ENCODE assay signal across 16 cellular contexts in genomic region chr12:130666645-130667044, GRCh38. TPM values are rescaled to one million over a fixed set of nuclear protein-coding genes. Genes with fewer than 3 reads are reported as not detected.
DNase-seq lines count a peak whose midpoint lies in the region; TF ChIP-seq lines count a peak whose summit lies in the region.
"Had no signal": no experiment of that assay in that cellular context is flagged by ENCODE, and none has a peak within 500 bp of the region (broad histone marks: within the 10 kb centered on the region; RNA-seq: fewer than 3 reads in every experiment).

No MANE protein-coding gene starts in this region.

- CTCF ChIA-PET in HEK293 (lab: Yijun Ruan, JAX): no interaction called here

- peak overlapping the region; percentile 33 for H4K5ac ChIP-seq in H9 (ENCODE audit: insufficient read length, low read depth, low read length)

- WGBS in H9 (ENCODE audit: extremely low coverage, insufficient read length, low lambda C conversion rate): no CpG with 5 or more reads among the region's 1 CpG

- no peak overlapping the region for H3K18ac ChIP-seq in H9 (ENCODE audit: insufficient read length, low read depth, low read length)

- no peak for DNase-seq in H9
- DNase-seq in osteoblast (ENCODE audit: insufficient read length, low spot score, missing footprints): peak; percentile 34
- no peak for DNase-seq in SJCRH30
- no peak for DNase-seq in D341Med (ENCODE audit: low spot score)
- DNase-seq: 8988T; ACHN; BE2C; C1 segment of cervical spinal cord; CD4-positive, alpha-beta memory T cell; CD4-positive, CD25-positive, alpha-beta regulatory T cell; CD8-positive, alpha-beta memory T cell; DMS79 treated with DMSO at 0.1 percent for 48 hours; GF-D8 had no signal

- H3K9me3 Mint-ChIP-seq in H9: peaks cover 42% of the 10 kb centered on the region in 2 experiments

- H3K4ac ChIP-seq in H9 (ENCODE audit: low read depth, low read length): no peak overlapping the region

- H2BK12ac ChIP-seq in H9 (ENCODE audit: insufficient read length, low read depth, low read length): no peak overlapping the region

- H3K4me2 ChIP-seq in H9 (ENCODE audit: insufficient read depth, insufficient read length, low read length): no peak overlapping the region
- no peak overlapping the region for H3K4me2 ChIP-seq in osteoblast (ENCODE audit: insufficient read depth, low read length)

- no peak overlapping the region for H3K9ac ChIP-seq in H9 (ENCODE audit: extremely low read depth, insufficient read length, low read length)
- H3K9ac ChIP-seq: BLaER1 had no signal

- H2BK120ac ChIP-seq in H9 (ENCODE audit: low read depth, low read length, poor library complexity, severe bottlenecking): no peak overlapping the region

- H3K36me3 ChIP-seq in HEK293 (ENCODE audit: control insufficient read depth in 2 of 2, insufficient read depth in 1 of 2, low read length in 2 of 2): no peaks in the 10 kb centered on the region
- no peaks in the 10 kb centered on the region for H3K36me3 ChIP-seq in osteoblast (ENCODE audit: insufficient read depth, low read length)
- H3K36me3 ChIP-seq in SJCRH30: no peaks in the 10 kb centered on the region
- H3K36me3 ChIP-seq: BLaER1 had no signal

- H2AFZ ChIP-seq in H9 (ENCODE audit: low read length) (no peak overlapping the region), osteoblast (ENCODE audit: low read length) (no peak overlapping the region)

- H3K27ac Mint-ChIP-seq in H9: no peak overlapping the region
- H3K27ac Mint-ChIP-seq: CD14-positive monocyte; CD4-positive, alpha-beta memory T cell; CD4-positive, CD25-positive, alpha-beta regulatory T cell had no signal

- no peak for TF ChIP-seq CTCF in H9 (conservative IDR thresholded peaks at IDR 0.05)
- TF ChIP-seq CTCF in HEK293 (tag by site-specific recombination; IDR thresholded peaks at IDR 0.05): no peak
- TF ChIP-seq CTCF in osteoblast (IDR thresholded peaks at IDR 0.05; ENCODE audit: extremely low read depth, low read depth, low read length): no peak

- H3K4me3 Mint-ChIP-seq in H9: no peak overlapping the region
- H3K4me3 Mint-ChIP-seq: CD14-positive monocyte; CD4-positive, alpha-beta memory T cell; CD4-positive, CD25-positive, alpha-beta regulatory T cell; CD8-positive, alpha-beta memory T cell had no signal

- H3K79me1 ChIP-seq in H9 (ENCODE audit: insufficient read depth, low read depth, low read length, poor library complexity, severe bottlenecking): no peaks in the 10 kb centered on the region

- peaks cover 3 to 22% (median 12%) of the 10 kb centered on the region in 3 experiments; a peak in 6 of 7 replicates for H3K36me3 Mint-ChIP-seq in H9 (ENCODE audit: insufficient read depth in 1 of 3, low read depth in 3 of 3)
- H3K36me3 Mint-ChIP-seq: CD14-positive monocyte; CD4-positive, alpha-beta memory T cell; CD4-positive, CD25-positive, alpha-beta regulatory T cell; CD8-positive, alpha-beta memory T cell had no signal

- H3K14ac ChIP-seq in H9 (ENCODE audit: insufficient read depth, low read length): no peak overlapping the region

- POLR2A ChIA-PET in HEK293 (lab: Yijun Ruan, JAX): no interaction called here

- no peak overlapping the region for H2BK20ac ChIP-seq in H9 (ENCODE audit: low read depth, low read length, poor library complexity, severe bottlenecking)

- no peak overlapping the region for H2BK5ac ChIP-seq in H9 (ENCODE audit: insufficient read length, low read length)

- H3K56ac ChIP-seq in H9 (ENCODE audit: insufficient read length, low read depth, low read length): no peak overlapping the region

- no peak overlapping the region for H3K27ac ChIP-seq in H9 (ENCODE audit: insufficient read length, low read depth, low read length)
- no peak overlapping the region for H3K27ac ChIP-seq in HEK293 (ENCODE audit: extremely low read depth, low read depth, low read length)
- no peak overlapping the region for H3K27ac ChIP-seq in osteoblast (ENCODE audit: low read depth, low read length)
- no peak overlapping the region for H3K27ac ChIP-seq in SJCRH30
- H3K27ac ChIP-seq: BLaER1 had no signal

- no peak overlapping the region for H2BK15ac ChIP-seq in H9 (ENCODE audit: low read depth, low read length)

- H3K4me3 ChIP-seq in HEK293 (ENCODE audit: low read depth, low read length) (no peak overlapping the region), osteoblast (ENCODE audit: insufficient read depth, low read length) (no peak overlapping the region), SJCRH30 (no peak overlapping the region)
- H3K4me3 ChIP-seq: BLaER1 had no signal

- H3K27me3 Mint-ChIP-seq in H9 (ENCODE audit: low read depth): peaks cover 19% of the 10 kb centered on the region

- H3K23ac ChIP-seq in H9 (ENCODE audit: insufficient read length, low read depth, low read length): no peak overlapping the region

- H3K79me2 ChIP-seq in H9 (ENCODE audit: insufficient read depth, low read length) (no peaks in the 10 kb centered on the region), osteoblast (ENCODE audit: insufficient read depth, low read length) (no peaks in the 10 kb centered on the region)

- no peaks in the 10 kb centered on the region for H3K23me2 ChIP-seq in H9 (ENCODE audit: insufficient read length, low read depth, low read length, poor library complexity, severe bottlenecking)

- H4K91ac ChIP-seq in H9 (ENCODE audit: insufficient read length, low read depth, low read length): no peak overlapping the region

- no peaks in the 10 kb centered on the region for H4K20me1 ChIP-seq in H9 (ENCODE audit: control insufficient read depth, insufficient read depth, insufficient read length)
- H4K20me1 ChIP-seq in osteoblast (ENCODE audit: insufficient read depth, low read length): no peaks in the 10 kb centered on the region
- H4K20me1 ChIP-seq: BLaER1 had no signal

- H2AK5ac ChIP-seq in H9 (ENCODE audit: insufficient read length, low read length): no peak overlapping the region

- H3K27me3 ChIP-seq in H9 (ENCODE audit: insufficient read depth, low read length) (no peaks in the 10 kb centered on the region), osteoblast (ENCODE audit: insufficient read depth, low read length) (no peaks in the 10 kb centered on the region), SJCRH30 (no peaks in the 10 kb centered on the region; the same call in 1 of the 2 replicates)
- H3K27me3 ChIP-seq: BE2C, BLaER1 had no signal

- no peak overlapping the region for H4K8ac ChIP-seq in H9 (replicated peaks; ENCODE audit: insufficient read length, low read depth, low read length)

- H3K4me1 ChIP-seq in H9 (ENCODE audit: insufficient read depth, low read length): no peaks in the 10 kb centered on the region
- no peaks in the 10 kb centered on the region for H3K4me1 ChIP-seq in HEK293 (ENCODE audit: control insufficient read depth, insufficient read depth, low read length)
- H3K4me1 ChIP-seq in osteoblast (ENCODE audit: insufficient read depth, low read length): no peaks in the 10 kb centered on the region
- no peaks in the 10 kb centered on the region for H3K4me1 ChIP-seq in SJCRH30
- H3K4me1 ChIP-seq: BE2C had no signal

- peaks cover 0 to 2% of the 10 kb centered on the region in 2 experiments; a peak in 1 of 4 replicates for H3K4me1 Mint-ChIP-seq in H9
- H3K4me1 Mint-ChIP-seq: CD14-positive monocyte; CD4-positive, CD25-positive, alpha-beta regulatory T cell; CD8-positive, alpha-beta memory T cell had no signal

- H3T11ph ChIP-seq in H9 (ENCODE audit: low read length): no peak overlapping the region

- peaks cover 15% of the 10 kb centered on the region for H3K9me3 ChIP-seq in H9 (ENCODE audit: control insufficient read depth, low read depth, low read length)
- no peaks in the 10 kb centered on the region for H3K9me3 ChIP-seq in HEK293 (ENCODE audit: control insufficient read depth, insufficient read depth, low read depth, low read length)
- no peaks in the 10 kb centered on the region for H3K9me3 ChIP-seq in osteoblast (ENCODE audit: low read depth, low read length)
- H3K9me3 ChIP-seq in SJCRH30 (replicated peaks): no peaks in the 10 kb centered on the region
- H3K9me3 ChIP-seq: BE2C had no signal

TF ChIP-seq in HEK293, 187 proteins besides CTCF, POLR2A, EP300 and RAD21:
- TF ChIP-seq, protein P1, sequence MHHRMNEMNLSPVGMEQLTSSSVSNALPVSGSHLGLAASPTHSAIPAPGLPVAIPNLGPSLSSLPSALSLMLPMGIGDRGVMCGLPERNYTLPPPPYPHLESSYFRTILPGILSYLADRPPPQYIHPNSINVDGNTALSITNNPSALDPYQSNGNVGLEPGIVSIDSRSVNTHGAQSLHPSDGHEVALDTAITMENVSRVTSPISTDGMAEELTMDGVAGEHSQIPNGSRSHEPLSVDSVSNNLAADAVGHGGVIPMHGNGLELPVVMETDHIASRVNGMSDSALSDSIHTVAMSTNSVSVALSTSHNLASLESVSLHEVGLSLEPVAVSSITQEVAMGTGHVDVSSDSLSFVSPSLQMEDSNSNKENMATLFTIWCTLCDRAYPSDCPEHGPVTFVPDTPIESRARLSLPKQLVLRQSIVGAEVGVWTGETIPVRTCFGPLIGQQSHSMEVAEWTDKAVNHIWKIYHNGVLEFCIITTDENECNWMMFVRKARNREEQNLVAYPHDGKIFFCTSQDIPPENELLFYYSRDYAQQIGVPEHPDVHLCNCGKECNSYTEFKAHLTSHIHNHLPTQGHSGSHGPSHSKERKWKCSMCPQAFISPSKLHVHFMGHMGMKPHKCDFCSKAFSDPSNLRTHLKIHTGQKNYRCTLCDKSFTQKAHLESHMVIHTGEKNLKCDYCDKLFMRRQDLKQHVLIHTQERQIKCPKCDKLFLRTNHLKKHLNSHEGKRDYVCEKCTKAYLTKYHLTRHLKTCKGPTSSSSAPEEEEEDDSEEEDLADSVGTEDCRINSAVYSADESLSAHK (tag by site-specific recombination; IDR thresholded peaks at IDR 0.05): no peak
- TF ChIP-seq ZNF423 (tag by site-specific recombination; IDR thresholded peaks at IDR 0.05) (no peak), ZNF354C (tag by site-specific recombination; IDR thresholded peaks at IDR 0.05; ENCODE audit: borderline replicate concordance, low read depth) (no peak), ZNF416 (tag by site-specific recombination; IDR thresholded peaks at IDR 0.05) (no peak), ZNF335 (tag by site-specific recombination; conservative IDR thresholded peaks at IDR 0.05) (no peak), ZNF169 (tag by site-specific recombination; IDR thresholded peaks at IDR 0.05) (peak; percentile 80; the same call in 1 of the 2 replicates), ZNF366 (tag by site-specific recombination; conservative IDR thresholded peaks at IDR 0.05) (peak; percentile 56; the same call in 1 of the 2 replicates)

RNA-seq across cellular contexts. Expression of gene RIMBP2, which starts 49.5 kb away (rescaled TPM):
- total RNA-seq in H9 (2021) (0.70 TPM in 2 replicates), osteoblast (not detected in 2 replicates)
- total RNA-seq in SJCRH30 (2014; rRNA removed; shearing (Covaris generic)): not detected in 2 replicates
- total RNA-seq: CD4-positive, CD25-positive, alpha-beta regulatory T cell; CD8-positive, alpha-beta memory T cell had no signal
